ENCODE assay signal across 8 cellular contexts in genomic region chr1:24744911-24745710, GRCh38. TPM values are rescaled to one million over a fixed set of nuclear protein-coding genes. Genes with fewer than 3 reads are reported as not detected.
DNase-seq lines count a peak whose midpoint lies in the region; ATAC-seq and TF ChIP-seq lines count a peak whose summit lies in the region.

TSS of gene CLIC4 (plus strand) at chr1:24745447. CDS start at chr1:24745554, 107 bp downstream.

- peaks cover 0 to 4% (median 0%) of the 10 kb centered on the region in 5 donors for H3K27me3 Mint-ChIP-seq in naive thymus-derived CD8-positive, alpha-beta T cell

- peak within 1 kb of the TSS; percentile 97 for H3K4me3 ChIP-seq in Karpas-422 (ENCODE audit: low read length)
- peak within 1 kb of the TSS; percentile 80 to 99 (median 86) for H3K4me3 ChIP-seq in fibroblast of lung (replicated peaks in 1 of 4; ENCODE audit: control extremely low read depth in 1 of 4, insufficient read depth in 1 of 4, low read depth in 3 of 4, low read length in 4 of 4)

- peak within 1 kb of the TSS; percentile 51 to 90 (median 81) for H3K27ac Mint-ChIP-seq in naive thymus-derived CD8-positive, alpha-beta T cell

- H3K4me1 Mint-ChIP-seq in naive thymus-derived CD8-positive, alpha-beta T cell, result peaks cover 8 to 61% (median 20%) of the 10 kb centered on the region in 4 donors

- H3K4me1 ChIP-seq in Karpas-422 (ENCODE audit: low read length) (peaks cover 56% of the 10 kb centered on the region), fibroblast of lung (ENCODE audit: control insufficient read depth, extremely low read depth, insufficient read depth, low read length) (peaks cover 21% of the 10 kb centered on the region)

- H3K4me2 ChIP-seq in Karpas-422 (ENCODE audit: low read depth, low read length, poor library complexity, severe bottlenecking), result peak within 1 kb of the TSS; percentile 77
- peak within 1 kb of the TSS; percentile 79 for H3K4me2 ChIP-seq in fibroblast of lung (ENCODE audit: extremely low read depth, insufficient read depth, low read length)

- H3K27ac ChIP-seq in Karpas-422 (ENCODE audit: low read length), result peak within 1 kb of the TSS; percentile 96
- peak within 1 kb of the TSS; percentile 77 for H3K27ac ChIP-seq in fibroblast of lung (ENCODE audit: insufficient read depth, low read length)

- no peaks in the 10 kb centered on the region for H4K20me1 ChIP-seq in Karpas-422 (ENCODE audit: insufficient read depth, low read depth, low read length)
- no peaks in the 10 kb centered on the region for H4K20me1 ChIP-seq in fibroblast of lung (ENCODE audit: control insufficient read depth, extremely low read depth, insufficient read depth, low read length)

- no peaks in the 10 kb centered on the region for H3K27me3 ChIP-seq in Karpas-422 (ENCODE audit: low read length)
- H3K27me3 ChIP-seq in fibroblast of lung (ENCODE audit: control insufficient read depth, insufficient read depth, low read length), result no peaks in the 10 kb centered on the region

- no peaks in the 10 kb centered on the region for H3K9me3 Mint-ChIP-seq in naive thymus-derived CD8-positive, alpha-beta T cell

- H3K79me2 ChIP-seq in Karpas-422 (ENCODE audit: low read length) (peaks cover 45% of the 10 kb centered on the region), fibroblast of lung (ENCODE audit: control insufficient read depth, insufficient read depth, low read length) (peaks cover 47% of the 10 kb centered on the region)

- H3K36me3 ChIP-seq in Karpas-422 (ENCODE audit: insufficient read depth, low read length), result no peaks in the 10 kb centered on the region
- H3K36me3 ChIP-seq in fibroblast of lung (ENCODE audit: control insufficient read depth, insufficient read depth, low read length), result no peaks in the 10 kb centered on the region

- H3K9me3 ChIP-seq in Karpas-422 (ENCODE audit: low read length), result no peaks in the 10 kb centered on the region
- H3K9me3 ChIP-seq in fibroblast of lung (ENCODE audit: control insufficient read depth, insufficient read depth, low read depth, low read length), result no peaks in the 10 kb centered on the region

- peak; percentile 59 for ATAC-seq in GM21786 (IDR thresholded peaks at IDR 0.05; ENCODE audit: unreplicated experiment)
- peak; percentile 86 for ATAC-seq in naive thymus-derived CD8-positive, alpha-beta T cell

- H3K4me3 Mint-ChIP-seq in naive thymus-derived CD8-positive, alpha-beta T cell, result peak within 1 kb of the TSS; percentile 78 to 91 (median 87)

- H2AFZ ChIP-seq in Karpas-422 (ENCODE audit: low read length) (0 out of 2 replicates have a peak within 1 kb of the TSS, but pooled peaks have one; percentile 54), fibroblast of lung (ENCODE audit: low read length) (peak within 1 kb of the TSS; percentile 43)

- no peaks in the 10 kb centered on the region for H3K36me3 Mint-ChIP-seq in naive thymus-derived CD8-positive, alpha-beta T cell

- H3K9ac ChIP-seq in Karpas-422 (ENCODE audit: low read length) (peak within 1 kb of the TSS; percentile 91), fibroblast of lung (ENCODE audit: insufficient read depth, low read length) (peak within 1 kb of the TSS; percentile 92)

- DNase-seq in DMS79 treated with DMSO at 0.1 percent for 48 hours (lab: John Stamatoyannopoulos, UW) (peak; percentile 98), Karpas-422 (peak; percentile 100), RPMI8226 (peak; percentile 100), fibroblast of lung (ENCODE audit: low read depth in 2 of 2) (peak; percentile 99)
- DNase-seq in activated T-helper 1 cell treated with anti-CD3 and anti-CD28 coated beads, Interleukin-2, amount 50 U/mL, for 16 hours (ENCODE audit: low read depth in 1 of 2, low spot score in 1 of 2), result peak; percentile 99
- peak; percentile 93 to 100 (median 98) for DNase-seq in naive thymus-derived CD8-positive, alpha-beta T cell
- peak; percentile 96 to 100 (median 98) for DNase-seq in stimulated activated naive CD4-positive, alpha-beta T cell (lab: John Stamatoyannopoulos, UW)

- POLR2A ChIA-PET in naive thymus-derived CD8-positive, alpha-beta T cell (lab: Charles Lee), result interaction anchor here (0.9 to 1.7 kb wide), 6 partner anchors 24 to 487 kb away, joined by 3 to 6 read pairs (median 4); partner anchors contain the start of gene SYF2

- peak in 1 of 2 donors; percentile 24 for TF ChIP-seq CTCF in fibroblast of lung (conservative IDR thresholded peaks at IDR 0.05 in 1 of 2, IDR thresholded peaks at IDR 0.05 in 1 of 2; ENCODE audit: low read depth in 1 of 2, low read length in 2 of 2)

- H3K9me2 ChIP-seq in Karpas-422 (replicated peaks; ENCODE audit: insufficient read depth, low read length), result no peaks in the 10 kb centered on the region

RNA-seq across cellular contexts. Expression of gene CLIC4, which starts in this region (rescaled TPM):
- total RNA-seq in Karpas-422 (2014; rRNA removed; shearing (Covaris generic); ENCODE audit: low replicate concordance), result 49.1 and 87.4 TPM in 2 replicates
- total RNA-seq in fibroblast of lung, result 309 and 368 TPM in 2 replicates
- 310 and 494 TPM in 2 replicates for polyA plus RNA-seq in fibroblast of lung
- polyA plus RNA-seq in fibroblast of lung (2012), result 243 and 393 TPM in 2 replicates
- polyA minus RNA-seq in fibroblast of lung (ENCODE audit: low replicate concordance), result 29.9 and 44.7 TPM in 2 replicates
- 1 to 10 TPM; 4.9 to 6.6 TPM for total RNA-seq in naive thymus-derived CD8-positive, alpha-beta T cell
- polyA plus RNA-seq in naive thymus-derived CD8-positive, alpha-beta T cell, result under 1 TPM; 0.07 to 0.50 (median 0.11) TPM

Comparison
In these comparisons a context has a peak if more than half of its experiments do, and no peak if none do; other contexts are left out.
1. Peak in every context shown above with its lines: DNase-seq, ATAC-seq, H3K4me3 ChIP-seq and H3K27ac ChIP-seq.
2. RNA of gene CLIC4 (polyA plus RNA-seq): 243 to 494 TPM in fibroblast of lung; 0.07 to 0.50 TPM in naive thymus-derived CD8-positive, alpha-beta T cell; every median in the first group is over 100 times any median in the second.